In the genomic region with DNA sequence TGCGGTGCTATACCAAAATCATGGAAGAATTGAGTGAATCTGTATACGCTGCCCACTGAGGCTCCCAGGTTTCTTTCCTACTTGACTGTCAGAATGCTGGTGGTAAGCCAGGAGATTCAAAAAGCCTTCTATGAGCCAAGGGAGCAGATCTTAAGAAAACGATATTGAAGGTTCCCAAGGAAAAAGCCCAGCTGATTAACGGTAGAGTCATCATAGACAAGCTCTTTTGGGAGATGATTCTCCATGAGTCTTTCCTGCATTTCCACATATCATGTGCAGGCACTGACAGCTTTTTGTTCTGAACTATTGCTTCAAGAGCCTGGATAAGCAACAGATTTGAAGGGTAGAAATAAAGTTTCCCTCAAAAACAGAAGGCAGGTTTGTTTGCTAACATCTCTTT, we compare ENCODE assay signal across 26 cellular contexts. TPM values are rescaled to one million over a fixed set of nuclear protein-coding genes. Genes with fewer than 3 reads are reported as not detected.
"Had no signal": no experiment of that assay in that cellular context is flagged by ENCODE, and none has a peak within 500 bp of the region (broad histone marks: within the 10 kb centered on the region; RNA-seq: fewer than 3 reads in every experiment).

No MANE protein-coding gene starts in this region.

- H3K4me1 ChIP-seq: prostate gland had no signal

- H3K4me3 Mint-ChIP-seq: activated naive CD8-positive, alpha-beta T cell treated with anti-CD3 and anti-CD28 coated beads for 36 hours; activated T-cell treated with anti-CD3 and anti-CD28 coated beads, Interleukin-2, amount 50 U/mL, for 24 hours; endodermal cell; immature natural killer cell; natural killer cell treated with Interleukin-12 subunit alpha and Interleukin-12 subunit beta and Interleukin-15 and Interleukin-18, amount 100 ng/mL, for 72 hours; stimulated activated naive CD8-positive, alpha-beta T cell treated with anti-CD3 and anti-CD28 coated beads, Interleukin-15, Interleukin-2, amounts not matched to agents 100 ng/mL and 50 ng/mL, for 24 hours; T-cell; T-helper 2 cell treated with Interferon-gamma antibody and Interleukin-4, amounts not matched to agents 5 μg/mL and 100 μg/mL, for 36 hours had no signal

- DNase-seq: activated CD4-positive, alpha-beta T cell treated with anti-CD3 and anti-CD28 coated beads for 1 hour; activated naive CD4-positive, alpha-beta T cell; activated naive CD8-positive, alpha-beta T cell treated with anti-CD3 and anti-CD28 coated beads for 36 hours; activated T-cell treated with anti-CD3 and anti-CD28 coated beads, Interleukin-2, amount 50 U/mL, for 24 hours; amygdala; endodermal cell; foreskin melanocyte; immature natural killer cell; mammary epithelial cell; ovary; stimulated activated CD4-positive, alpha-beta T cell treated with anti-CD3 and anti-CD28 coated beads, Interleukin-12 subunit alpha, Interleukin-12 subunit beta, amount 100 ng/mL, for 4 hours; stimulated activated CD4-positive, alpha-beta T cell treated with anti-CD3 and anti-CD28 coated beads, Interleukin-4, amount 100 ng/mL, for 4 hours; T-cell had no signal

- H3K36me3 ChIP-seq: ovary, prostate gland, suprapubic skin, tibial nerve had no signal

- H3K9me3 ChIP-seq: ovary, prostate gland, suprapubic skin, tibial nerve had no signal

- H3K36me3 Mint-ChIP-seq: activated naive CD8-positive, alpha-beta T cell treated with anti-CD3 and anti-CD28 coated beads for 36 hours; immature natural killer cell; natural killer cell treated with Interleukin-12 subunit alpha and Interleukin-12 subunit beta and Interleukin-15 and Interleukin-18, amount 100 ng/mL, for 72 hours; T-cell had no signal

- H3K4me1 Mint-ChIP-seq: activated naive CD8-positive, alpha-beta T cell treated with anti-CD3 and anti-CD28 coated beads for 36 hours; endodermal cell; immature natural killer cell; T-cell had no signal

- H3K9me3 Mint-ChIP-seq: activated naive CD8-positive, alpha-beta T cell treated with anti-CD3 and anti-CD28 coated beads for 36 hours; activated T-cell treated with anti-CD3 and anti-CD28 coated beads, Interleukin-2, amount 50 U/mL, for 24 hours; activated T-helper 2 cell treated with anti-CD3 and anti-CD28 coated beads, Interferon-gamma antibody, Interleukin-2, Interleukin-4, amounts not matched to agents 10 μg/mL and 5 μg/mL and 100 μg/mL, durations not matched to agents 14 hours and 24 hours and 36 hours; endodermal cell; natural killer cell treated with Interleukin-12 subunit alpha and Interleukin-12 subunit beta and Interleukin-15 and Interleukin-18, amount 100 ng/mL, for 72 hours; stimulated activated naive CD8-positive, alpha-beta T cell treated with anti-CD3 and anti-CD28 coated beads, Interleukin-15, Interleukin-2, amounts not matched to agents 100 ng/mL and 50 ng/mL, for 24 hours; T-helper 2 cell treated with Interferon-gamma antibody and Interleukin-4, amounts not matched to agents 5 μg/mL and 100 μg/mL, for 36 hours had no signal

- H3K27me3 Mint-ChIP-seq: activated T-cell treated with anti-CD3 and anti-CD28 coated beads, Interleukin-2, amount 50 U/mL, for 24 hours had no signal

- H3K4me3 ChIP-seq: coronary artery, hepatocyte, ovary, prostate gland, suprapubic skin, tibial nerve had no signal

- H3K27me3 ChIP-seq: hepatocyte, ovary, suprapubic skin, tibial nerve had no signal

- H3K27ac Mint-ChIP-seq: activated naive CD8-positive, alpha-beta T cell treated with anti-CD3 and anti-CD28 coated beads for 36 hours; activated T-cell treated with anti-CD3 and anti-CD28 coated beads, Interleukin-2, amount 50 U/mL, for 24 hours; activated T-helper 2 cell treated with anti-CD3 and anti-CD28 coated beads, Interferon-gamma antibody, Interleukin-2, Interleukin-4, amounts not matched to agents 10 μg/mL and 5 μg/mL and 100 μg/mL, durations not matched to agents 14 hours and 24 hours and 36 hours; endodermal cell; immature natural killer cell; natural killer cell treated with Interleukin-12 subunit alpha and Interleukin-12 subunit beta and Interleukin-15 and Interleukin-18, amount 100 ng/mL, for 72 hours; stimulated activated naive CD8-positive, alpha-beta T cell treated with anti-CD3 and anti-CD28 coated beads, Interleukin-15, Interleukin-2, amounts not matched to agents 100 ng/mL and 50 ng/mL, for 24 hours; T-cell; T-helper 2 cell treated with Interferon-gamma antibody and Interleukin-4, amounts not matched to agents 5 μg/mL and 100 μg/mL, for 36 hours had no signal

- ATAC-seq: left lobe of liver; natural killer cell treated with Interleukin-12 subunit alpha and Interleukin-12 subunit beta and Interleukin-15 and Interleukin-18, amount 100 ng/mL, for 72 hours; T-cell had no signal

RNA-seq across cellular contexts. Expression of gene SLC35F4, which starts 17.5 kb away (rescaled TPM):
- total RNA-seq: activated naive CD8-positive, alpha-beta T cell treated with anti-CD3 and anti-CD28 coated beads for 36 hours; activated T-helper 2 cell treated with anti-CD3 and anti-CD28 coated beads, Interferon-gamma antibody, Interleukin-2, Interleukin-4, amounts not matched to agents 10 μg/mL and 5 μg/mL and 100 μg/mL, durations not matched to agents 14 hours and 24 hours and 36 hours; bronchial epithelial cell; endodermal cell; kidney epithelial cell; left lobe of liver; natural killer cell treated with Interleukin-12 subunit alpha and Interleukin-12 subunit beta and Interleukin-15 and Interleukin-18, amount 100 ng/mL, for 72 hours; skeletal muscle tissue; suprapubic skin; T-cell; tibial nerve had no signal
